Comparison of ENCODE assay signal across 14 cellular contexts in the genomic region with DNA sequence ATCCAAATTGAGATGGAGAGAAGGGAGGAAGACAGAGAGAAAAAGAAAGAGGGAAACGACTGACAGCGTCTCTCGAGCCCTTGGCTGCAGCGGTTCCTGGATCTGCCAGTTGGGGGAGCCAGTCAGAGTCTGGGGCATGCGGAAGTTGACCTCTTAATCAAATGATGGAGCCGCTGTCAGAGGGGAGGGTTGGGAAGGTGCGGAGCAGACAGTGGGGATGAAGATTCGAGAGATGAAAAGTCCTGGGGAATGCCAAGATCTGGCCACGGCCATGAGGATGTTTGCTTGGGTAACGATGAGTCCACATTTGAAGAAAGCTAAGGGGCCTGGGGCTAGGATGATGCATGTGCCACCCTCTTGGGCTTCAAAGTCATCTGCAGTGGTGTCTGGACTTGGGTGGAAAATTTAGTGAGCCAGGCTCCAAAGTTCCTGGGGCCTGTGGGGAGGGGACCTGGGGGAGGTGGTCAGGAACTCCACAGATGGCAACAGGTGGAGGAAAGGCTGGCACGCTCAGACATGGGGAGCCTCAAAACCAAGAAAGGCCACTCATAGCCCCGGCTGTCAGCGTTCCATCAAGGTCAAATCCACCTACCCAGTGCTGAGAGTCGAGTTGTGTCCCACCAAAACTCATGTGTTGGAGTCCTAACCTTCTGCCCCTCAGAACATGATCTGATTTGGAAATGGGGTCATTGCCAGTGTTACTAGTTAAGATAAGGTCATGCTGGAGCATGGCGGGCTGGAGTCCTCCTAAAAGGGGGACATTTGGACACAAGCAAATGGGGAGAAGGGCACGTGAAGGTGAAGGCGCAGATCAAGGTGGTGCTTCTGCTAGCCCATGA.
A peak's percentile ranks its signal among the peaks of the same experiment; 100 is the strongest.
DNase-seq lines count a peak whose midpoint lies in the region; ATAC-seq and TF ChIP-seq lines count a peak whose summit lies in the region.
"Had no signal": no experiment of that assay in that cellular context is flagged by ENCODE, and none has a peak within 500 bp of the region (broad histone marks: within the 10 kb centered on the region; RNA-seq: fewer than 3 reads in every experiment).

No MANE protein-coding gene starts in this region.

- TF ChIP-seq CTCF in spleen (IDR thresholded peaks at IDR 0.05 in 8 of 11, conservative IDR thresholded peaks at IDR 0.05 in 3 of 11) (no peak), GM20000 (IDR thresholded peaks at IDR 0.05; ENCODE audit: extremely low read depth, missing control alignments) (no peak)

- no peak for ATAC-seq in HG02571 (IDR thresholded peaks at IDR 0.05; ENCODE audit: unreplicated experiment)

- WGBS in spleen, 5 donors = 82 to 92% (median 89%) methylated on average over 17 of the region's 17 CpGs

- H3K36me3 ChIP-seq in HUES48 (ENCODE audit: control insufficient read depth, insufficient read depth, low read length) = no peaks in the 10 kb centered on the region
- H3K36me3 ChIP-seq in iPS-20b (ENCODE audit: insufficient read depth, low read depth, low read length) = no peaks in the 10 kb centered on the region
- no peaks in the 10 kb centered on the region for H3K36me3 ChIP-seq in spleen
- H3K36me3 ChIP-seq: prostate gland had no signal

- H3K27ac ChIP-seq in HUES48 (ENCODE audit: low read depth, low read length) = no peak overlapping the region
- no peak overlapping the region for H3K27ac ChIP-seq in iPS-20b (ENCODE audit: low read length)
- no peak overlapping the region for H3K27ac ChIP-seq in spleen
- H3K27ac ChIP-seq: C4-2B, prostate gland, RWPE1 had no signal

- no peaks in the 10 kb centered on the region for H3K27me3 ChIP-seq in HUES48 (ENCODE audit: control insufficient read depth, insufficient read depth, low read length)
- H3K27me3 ChIP-seq in iPS-20b (ENCODE audit: insufficient read depth, low read length) = no peaks in the 10 kb centered on the region
- peaks cover 0 to 11% (median 0%) of the 10 kb centered on the region in 7 donors for H3K27me3 ChIP-seq in spleen (replicated peaks in 1 of 7)

- H3K9ac ChIP-seq in HUES48 (ENCODE audit: low read depth, low read length) (no peak overlapping the region), iPS-20b (ENCODE audit: low read depth, low read length) (no peak overlapping the region)

- no peaks in the 10 kb centered on the region for H3K9me3 ChIP-seq in HUES48 (ENCODE audit: control insufficient read depth, insufficient read depth, low read length)
- no peaks in the 10 kb centered on the region for H3K9me3 ChIP-seq in iPS-20b (ENCODE audit: insufficient read depth, low read depth, low read length)
- no peaks in the 10 kb centered on the region for H3K9me3 ChIP-seq in spleen
- H3K9me3 ChIP-seq: mucosa of descending colon, prostate gland had no signal

- intact Hi-C loops in spleen (cut with DNase I; ENCODE audit: low total_unique reads) = no loop called here

- no peak for TF ChIP-seq POLR2A in spleen (IDR thresholded peaks at IDR 0.05)

- H3K4me1 ChIP-seq in HUES48 (ENCODE audit: control insufficient read depth, insufficient read depth, low read length) (peaks cover 4% of the 10 kb centered on the region; the same call in 1 of the 2 replicates), iPS-20b (ENCODE audit: insufficient read depth, low read length) (no peaks in the 10 kb centered on the region), spleen (peaks cover 0 to 9% (median under 1%) of the 10 kb centered on the region in 6 donors)
- H3K4me1 ChIP-seq: prostate gland had no signal

- peak overlapping the region; percentile 34; the same call in 1 of the 2 replicates for H3K4me3 ChIP-seq in HUES48 (ENCODE audit: low read depth, low read length)
- peak overlapping the region; percentile 39; the same call in 1 of the 2 replicates for H3K4me3 ChIP-seq in iPS-20b (ENCODE audit: low read length)
- no peak overlapping the region for H3K4me3 ChIP-seq in spleen
- H3K4me3 ChIP-seq: mucosa of descending colon, prostate gland had no signal

- DNase-seq in activated CD4-positive, CD25-positive, alpha-beta regulatory T cell treated with anti-CD3 and anti-CD28 coated beads, Interleukin-2, amount 50 U/mL, for 72 hours = peak; percentile 1
- no peak for DNase-seq in activated CD4-positive, CD25-positive, alpha-beta regulatory T cell (lab: John Stamatoyannopoulos, UW)
- DNase-seq in spleen (peak; percentile 46), GM20000 (ENCODE audit: low spot score) (no peak)
- no peak for DNase-seq in effector CD8-positive, alpha-beta T cell (lab: John Stamatoyannopoulos, UW)
- DNase-seq: activated naive CD4-positive, alpha-beta T cell; effector CD4-positive, alpha-beta T cell had no signal

Comparison
In these comparisons a context has a peak if more than half of its experiments do, and no peak if none do; other contexts are left out.
1. DNase-seq: peak in activated CD4-positive, CD25-positive, alpha-beta regulatory T cell treated with anti-CD3 and anti-CD28 coated beads, Interleukin-2, amount 50 U/mL, for 72 hours (single experiment) and spleen (single experiment); none in activated CD4-positive, CD25-positive, alpha-beta regulatory T cell (0 of 4), GM20000 (single experiment) and effector CD8-positive, alpha-beta T cell (single experiment).
2. H3K4me3 ChIP-seq: peak in HUES48 (single experiment) and iPS-20b (single experiment); none in spleen (0 of 8).